ENCODE assay signal across 8 cellular contexts in genomic region chr11:95231126-95231880, GRCh38.
DNase-seq lines count a peak whose midpoint lies in the region; ATAC-seq and TF ChIP-seq lines count a peak whose summit lies in the region.

Gene SESN3, minus strand, starts transcription at chr11:95231202. Its CDS starts 342 bp downstream, at chr11:95230860.

- ATAC-seq in GM19043 (IDR thresholded peaks at IDR 0.05; ENCODE audit: low read depth, unreplicated experiment), result peak; percentile 93
- peak; percentile 95 for ATAC-seq in HG03354 (IDR thresholded peaks at IDR 0.05; ENCODE audit: poor library complexity, severe bottlenecking, unreplicated experiment)

- H3K4me3 ChIP-seq in AG10803 (ENCODE audit: low read length), result peak within 1 kb of the TSS; percentile 72

- TF ChIP-seq CTCF in AG10803 (conservative IDR thresholded peaks at IDR 0.05; ENCODE audit: low read length), result peak; percentile 34

- peak; percentile 100 for DNase-seq in AG10803 (ENCODE audit: low read depth)
- DNase-seq in NCI-H446 treated with DMSO at 0.1 percent for 48 hours (lab: John Stamatoyannopoulos, UW), result peak; percentile 100
- peak; percentile 98 for DNase-seq in activated CD4-positive, CD25-positive, alpha-beta regulatory T cell treated with anti-CD3 and anti-CD28 coated beads, Interleukin-2, amount 50 U/mL, for 72 hours
- DNase-seq in cerebellar nuclear complex (lab: John Stamatoyannopoulos, UW), result peak; percentile 98 to 99
- DNase-seq in islet precursor cell, result peak; percentile 100
- peak; percentile 96 for DNase-seq in stimulated activated CD4-positive, alpha-beta T cell treated with anti-CD3 and anti-CD28 coated beads, Interleukin-12 subunit alpha, Interleukin-12 subunit beta, amount 100 ng/mL, for 4 hours

Comparison
In these comparisons a context has a peak if more than half of its experiments do, and no peak if none do; other contexts are left out.
1. Peak in every context shown above with its lines: DNase-seq, ATAC-seq and H3K4me3 ChIP-seq.